Comparison of ENCODE assay signal across 20 cellular contexts in the genomic region with DNA sequence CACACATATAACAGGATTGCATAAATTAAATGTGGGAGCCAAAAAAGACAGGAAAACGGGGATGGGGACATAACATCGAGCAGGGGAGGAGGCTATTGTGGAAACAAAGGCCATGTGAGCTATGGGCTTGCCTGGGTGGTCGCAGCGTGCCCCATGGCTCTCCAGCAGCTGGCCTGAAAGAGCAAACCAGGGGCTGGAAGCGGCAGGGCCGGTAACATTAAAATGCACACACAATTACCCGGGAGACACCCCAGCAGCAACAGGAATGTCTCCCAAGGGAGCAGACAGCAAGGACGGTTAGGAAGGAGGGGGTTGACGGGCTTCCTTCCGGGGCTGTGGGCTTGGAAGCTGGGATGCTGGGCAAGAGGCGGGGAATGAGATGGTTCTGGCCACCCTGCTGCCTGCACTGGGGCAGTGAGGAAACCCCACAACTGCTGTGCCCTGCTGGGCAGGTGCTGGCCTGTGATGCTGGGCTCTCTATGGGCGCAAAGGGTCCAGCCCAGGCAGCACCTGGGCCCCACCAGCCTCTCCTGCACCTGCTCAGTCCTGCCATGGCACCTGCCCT.
"Had no signal": no experiment of that assay in that cellular context is flagged by ENCODE, and none has a peak within 500 bp of the region (broad histone marks: within the 10 kb centered on the region; RNA-seq: fewer than 3 reads in every experiment).

No MANE protein-coding gene starts in this region.

- H3K4me3 Mint-ChIP-seq: memory B cell, type B pancreatic cell had no signal

- H3K9me3 ChIP-seq: adrenal gland, ascending aorta, heart left ventricle, ovary, prostate gland, spleen, thoracic aorta, vagina had no signal

- H3K36me3 ChIP-seq: adrenal gland, ascending aorta, brain microvascular endothelial cell, heart left ventricle, ovary, prostate gland, spleen, thoracic aorta, vagina had no signal

- H3K4me1 ChIP-seq: adrenal gland, ascending aorta, heart left ventricle, prostate gland, vagina had no signal

- ATAC-seq: activated naive CD4-positive, alpha-beta T cell treated with anti-CD3 and anti-CD28 coated beads, Interleukin-2, amount 50 U/mL, for 72 hours; heart left ventricle; left colon had no signal

- DNase-seq: activated CD4-positive, alpha-beta T cell treated with anti-CD3 and anti-CD28 coated beads for 48 hours; activated gamma-delta T cell treated with Interleukin-2 at 50 U/mL for 16 hours; activated T-cell treated with anti-CD3 and anti-CD28 coated beads, Interleukin-2, amount 50 U/mL, for 1 hour; brain microvascular endothelial cell; central memory CD4-positive, alpha-beta T cell; heart left ventricle; left colon; ovary; spleen; stimulated activated CD4-positive, alpha-beta T cell treated with anti-CD3 and anti-CD28 coated beads, Interleukin-4, amount 100 ng/mL, for 24 hours; stimulated activated naive CD4-positive, alpha-beta T cell treated with Interleukin-2 at 50 U/mL for 16 hours had no signal

- H3K9me3 Mint-ChIP-seq: memory B cell, type B pancreatic cell had no signal

- H3K27ac ChIP-seq: adrenal gland, ascending aorta, brain microvascular endothelial cell, epithelial cell of prostate, heart left ventricle, ovary, prostate gland, spleen, thoracic aorta, vagina had no signal

- H3K27ac Mint-ChIP-seq: activated naive CD4-positive, alpha-beta T cell treated with anti-CD3 and anti-CD28 coated beads, Interleukin-2, amount 50 U/mL, for 72 hours; memory B cell; type B pancreatic cell had no signal

- H3K27me3 ChIP-seq: adrenal gland, ascending aorta, brain microvascular endothelial cell, ovary, vagina had no signal

- H3K36me3 Mint-ChIP-seq: activated naive CD4-positive, alpha-beta T cell treated with anti-CD3 and anti-CD28 coated beads, Interleukin-2, amount 50 U/mL, for 72 hours; memory B cell; type B pancreatic cell had no signal

- H3K27me3 Mint-ChIP-seq: type B pancreatic cell had no signal

- H3K4me3 ChIP-seq: adrenal gland, ascending aorta, heart left ventricle, ovary, prostate gland, spleen, thoracic aorta, vagina had no signal
